In the genomic region with DNA sequence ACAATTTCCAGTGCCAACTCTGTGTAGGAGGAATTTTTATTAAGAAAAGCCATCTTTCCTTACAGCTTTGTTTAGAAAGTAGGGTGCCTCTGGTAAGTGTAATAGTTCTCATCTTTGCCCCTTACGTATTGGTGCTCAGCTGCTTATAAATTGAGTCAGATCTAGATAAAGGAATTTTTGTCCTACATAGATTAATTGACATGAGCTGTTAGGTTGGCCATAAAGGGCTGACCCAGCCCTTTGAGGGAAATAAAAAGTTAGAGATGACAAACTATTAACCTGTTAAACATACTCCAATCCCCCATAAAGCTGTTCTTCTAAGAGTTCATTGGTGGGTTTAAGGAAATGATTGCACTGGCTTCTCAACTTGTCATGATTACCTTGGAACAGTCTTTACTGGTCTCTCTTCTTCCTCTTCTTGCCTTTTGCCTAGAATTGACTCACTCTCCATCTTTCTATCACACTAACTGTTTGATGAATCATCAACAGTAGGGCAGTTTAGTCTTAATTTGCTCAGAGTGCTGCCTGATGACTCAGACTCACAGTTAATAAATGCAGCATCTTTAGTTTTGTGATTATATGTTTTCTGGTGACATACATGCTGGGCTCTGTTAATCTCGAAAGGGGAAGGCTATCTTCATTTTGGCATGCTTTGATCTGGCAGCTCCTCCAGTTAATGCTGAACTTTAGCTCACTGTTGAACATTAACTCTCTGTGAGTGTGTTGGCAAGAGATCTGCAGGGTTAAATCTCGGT, we compare ENCODE assay signal across 8 cellular contexts. TPM values are rescaled to one million over a fixed set of nuclear protein-coding genes. Genes with fewer than 3 reads are reported as not detected.
DNase-seq lines count a peak whose midpoint lies in the region; ATAC-seq and TF ChIP-seq lines count a peak whose summit lies in the region.

No MANE protein-coding gene starts in this region.

- TF ChIP-seq CTCF in HFF-Myc (IDR thresholded peaks at IDR 0.05; ENCODE audit: low read depth, low read length, missing control alignments) (no peak), thyroid gland (IDR thresholded peaks at IDR 0.05) (no peak)

- WGBS in thyroid gland, 2 donors = 83 to 86% methylated on average over 3 of the region's 3 CpGs

- H3K27ac Mint-ChIP-seq in effector memory CD8-positive, alpha-beta T cell = peak overlapping the region in 1 of 2 donors; percentile 1

- H3K4me3 Mint-ChIP-seq in effector memory CD8-positive, alpha-beta T cell = no peak overlapping the region

- H3K4me1 ChIP-seq in subcutaneous abdominal adipose tissue (ENCODE audit: control insufficient read depth in 5 of 5, insufficient read depth in 5 of 5, low read length in 5 of 5) = peaks cover 7 to 65% (median 62%) of the 10 kb centered on the region in 5 donors
- peaks cover 34 to 54% of the 10 kb centered on the region in 2 donors for H3K4me1 ChIP-seq in thyroid gland

- H3K36me3 Mint-ChIP-seq in effector memory CD8-positive, alpha-beta T cell (ENCODE audit: insufficient read depth) = no peaks in the 10 kb centered on the region

- H3K27ac ChIP-seq in subcutaneous abdominal adipose tissue (ENCODE audit: low read depth, low read length) = peak overlapping the region; percentile 39
- no peak overlapping the region for H3K27ac ChIP-seq in thyroid gland

- no peak for TF ChIP-seq POLR2A in thyroid gland (IDR thresholded peaks at IDR 0.05)

- peaks cover 71 to 72% of the 10 kb centered on the region in 2 donors for H3K4me1 Mint-ChIP-seq in effector memory CD8-positive, alpha-beta T cell (ENCODE audit: low read depth in 2 of 2)

- H3K27me3 Mint-ChIP-seq in effector memory CD8-positive, alpha-beta T cell = no peaks in the 10 kb centered on the region

- intact Hi-C loops in thyroid gland (cut with DNase I) = no loop called here

- H3K36me3 ChIP-seq in subcutaneous abdominal adipose tissue (ENCODE audit: control insufficient read depth in 5 of 5, insufficient read depth in 5 of 5, low read length in 5 of 5) = no peaks in the 10 kb centered on the region
- H3K36me3 ChIP-seq in thyroid gland = no peaks in the 10 kb centered on the region

- no peak overlapping the region for H3K9ac ChIP-seq in subcutaneous abdominal adipose tissue (ENCODE audit: low read length in 5 of 5)

- no peaks in the 10 kb centered on the region for H3K9me3 Mint-ChIP-seq in effector memory CD8-positive, alpha-beta T cell

- ATAC-seq in effector memory CD8-positive, alpha-beta T cell (replicated peaks) = peak; percentile 54

- no peak overlapping the region for H3K4me3 ChIP-seq in HFF-Myc (replicated peaks; ENCODE audit: low read depth, low read length)
- no peak overlapping the region for H3K4me3 ChIP-seq in subcutaneous abdominal adipose tissue (ENCODE audit: low read depth in 1 of 5, low read length in 5 of 5)
- H3K4me3 ChIP-seq in thyroid gland (replicated peaks in 1 of 3) = no peak overlapping the region

- H3K9me3 ChIP-seq in subcutaneous abdominal adipose tissue (ENCODE audit: control insufficient read depth in 5 of 5, low read length in 5 of 5) (peaks cover 0 to 2% (median 0%) of the 10 kb centered on the region in 5 donors), thyroid gland (no peaks in the 10 kb centered on the region)

- H3K27me3 ChIP-seq in subcutaneous abdominal adipose tissue (ENCODE audit: control insufficient read depth in 5 of 5, insufficient read depth in 4 of 5, low read length in 5 of 5) (no peaks in the 10 kb centered on the region), thyroid gland (no peaks in the 10 kb centered on the region)

- DNase-seq in GM04503 (ENCODE audit: low read depth) (peak; percentile 76), HFF-Myc (ENCODE audit: extremely low read depth, low read depth) (peak; percentile 40), NCI-H460 (ENCODE audit: extremely low read depth, low read depth) (peak; percentile 19), GDM1 (lab: John Stamatoyannopoulos, UW) (no peak), thyroid gland (no peak), NCI-H128 (lab: John Stamatoyannopoulos, UW; ENCODE audit: unreplicated experiment) (no peak)
- DNase-seq in effector memory CD8-positive, alpha-beta T cell = no peak

RNA-seq across cellular contexts. Expression of gene ARHGAP26, which starts 51.7 kb away (rescaled TPM):
- total RNA-seq in NCI-H460 (2014; rRNA removed; shearing (Covaris generic)) = 3.9 and 6.6 TPM in 2 replicates
- 3.8 and 5.8 TPM in 2 replicates for polyA plus RNA-seq in NCI-H460 (2014; cell fraction: nucleus; rRNA removed)
- total RNA-seq in thyroid gland = 10 to 100 TPM; 28.2 to 52.3 (median 37.9) TPM

Comparison
In these comparisons a context has a peak if more than half of its experiments do, and no peak if none do; other contexts are left out.
1. DNase-seq: peak in GM04503 (single experiment), HFF-Myc (single experiment) and NCI-H460 (single experiment); none in effector memory CD8-positive, alpha-beta T cell (0 of 3), GDM1 (single experiment), thyroid gland (0 of 2) and NCI-H128 (single experiment).